13 cellular contexts compared by ENCODE assay signal in the genomic region with DNA sequence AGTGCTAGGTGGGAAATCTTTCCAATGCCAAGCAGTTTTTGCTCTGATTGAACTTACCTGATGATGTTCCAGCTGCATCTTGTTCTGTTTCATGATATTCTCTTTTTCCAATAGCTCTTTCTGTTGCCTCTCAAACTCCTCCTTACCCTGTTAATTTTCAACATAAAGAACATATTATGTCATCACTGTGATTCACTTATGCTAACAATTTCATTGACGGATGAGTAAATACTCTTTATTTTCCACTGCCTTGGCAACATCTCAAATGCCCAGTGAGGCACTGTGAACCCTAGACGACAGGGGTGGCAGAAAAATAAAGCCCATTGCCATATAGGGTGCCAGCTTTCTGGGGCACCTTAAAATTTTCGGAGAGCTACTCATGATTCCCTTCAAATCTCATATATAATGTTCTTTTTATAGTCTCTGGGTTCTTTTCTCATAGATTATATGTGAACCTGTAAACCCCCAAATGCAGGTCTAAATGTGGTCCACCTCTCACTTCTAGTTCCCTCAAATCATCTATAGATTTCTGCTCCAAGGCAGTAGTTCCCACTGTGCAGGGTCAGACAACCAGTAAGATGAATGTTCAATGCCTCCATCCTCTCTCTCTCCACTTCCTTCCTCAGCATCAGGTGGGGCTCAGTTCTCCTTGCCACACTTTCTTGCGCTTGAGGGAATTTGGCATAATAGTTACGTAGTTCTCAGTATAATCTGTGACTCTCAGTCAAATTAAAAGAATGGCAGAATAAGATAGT. TPM values are rescaled to one million over a fixed set of nuclear protein-coding genes. Genes with fewer than 3 reads are reported as not detected.
DNase-seq lines count a peak whose midpoint lies in the region; ATAC-seq, FAIRE-seq and TF ChIP-seq lines count a peak whose summit lies in the region.
"Had no signal": no experiment of that assay in that cellular context is flagged by ENCODE, and none has a peak within 500 bp of the region (broad histone marks: within the 10 kb centered on the region; RNA-seq: fewer than 3 reads in every experiment).

No MANE protein-coding gene starts in this region.

- peak; percentile 91 to 95 (median 94) for ATAC-seq in pancreas
- ATAC-seq: GM12878 had no signal

- WGBS in pancreas, 2 donors = 52 to 54% methylated on average over 5 of the region's 5 CpGs

- DNase-seq in DMS53 (lab: John Stamatoyannopoulos, UW) = peak; percentile 96
- peak; percentile 54 for DNase-seq in RWPE1 (ENCODE audit: low spot score)
- peak; percentile 33 for DNase-seq in fibroblast of mammary gland (ENCODE audit: low read depth)
- DNase-seq in pancreas = peak in 3 of 6 donors; percentile 21 to 42 (median 42)
- DNase-seq in GF-D8 (lab: John Stamatoyannopoulos, UW) = no peak
- DNase-seq in DMS79 (lab: John Stamatoyannopoulos, UW) = no peak
- DNase-seq in H4 (ENCODE audit: low spot score) = no peak
- DNase-seq in 8988T = no peak
- DNase-seq: activated gamma-delta T cell; CD4-positive, alpha-beta memory T cell; NCI-H226; retina had no signal

- no peaks in the 10 kb centered on the region for H3K36me3 ChIP-seq in pancreas

- peaks cover 0 to 14% (median 12%) of the 10 kb centered on the region in 3 donors for H3K4me1 ChIP-seq in pancreas

- TF ChIP-seq CTCF in RWPE1 (conservative IDR thresholded peaks at IDR 0.05; ENCODE audit: low read depth) (no peak), fibroblast of mammary gland (conservative IDR thresholded peaks at IDR 0.05; ENCODE audit: control insufficient read depth, insufficient read depth, low read depth, low read length) (no peak), pancreas (IDR thresholded peaks at IDR 0.05) (no peak)

- POLR2A ChIA-PET in RWPE1 (lab: Yijun Ruan, JAX; ENCODE audit: low non-redundant PET) = no interaction called here

- FAIRE-seq in pancreas (lab: Jason Lieb, UNC) = no peak
- FAIRE-seq: GM12878 had no signal

- no peaks in the 10 kb centered on the region for H3K9me3 ChIP-seq in pancreas

- H3K4me3 ChIP-seq in fibroblast of mammary gland (ENCODE audit: control insufficient read depth, low read depth, low read length) (no peak overlapping the region), pancreas (no peak overlapping the region)
- H3K4me3 ChIP-seq: GM12878 had no signal

- H3K27ac ChIP-seq in RWPE1 (no peak overlapping the region), pancreas (peak overlapping the region in 2 of 4 donors; percentile 51 to 55)

- no peaks in the 10 kb centered on the region for H3K27me3 ChIP-seq in pancreas

- intact Hi-C loops in pancreas (cut with DNase I) = no loop called here

- CTCF ChIA-PET in RWPE1 (lab: Yijun Ruan, JAX) = no interaction called here

RNA-seq across cellular contexts. Expression of gene NEDD9, which starts 44.1 kb away (rescaled TPM):
- 10 to 100 TPM in 1 of 6 donors, 1 to 10 TPM in 5; 4.9 to 13.2 (median 8.3) TPM for total RNA-seq in pancreas
- polyA plus RNA-seq in pancreas = 10 to 100 TPM in 1 of 2 donors, 1 to 10 TPM in 1; 4.8 to 11.7 TPM
- 1.2 and 4.0 TPM in 2 replicates for total RNA-seq in H4 (2014; rRNA removed; shearing (Covaris generic))

Comparison
In these comparisons a context has a peak if more than half of its experiments do, and no peak if none do; other contexts are left out.
1. DNase-seq: peak in DMS53 (single experiment), RWPE1 (single experiment) and fibroblast of mammary gland (single experiment); none in GF-D8 (single experiment), DMS79 (single experiment), H4 (single experiment) and 8988T (single experiment).